Comparison of ENCODE assay signal across 9 cellular contexts in genomic region chr3:17749705-17750293, GRCh38. TPM values are rescaled to one million over a fixed set of nuclear protein-coding genes. Genes with fewer than 3 reads are reported as not detected.
DNase-seq lines count a peak whose midpoint lies in the region; ATAC-seq and TF ChIP-seq lines count a peak whose summit lies in the region.
"Had no signal": no experiment of that assay in that cellular context is flagged by ENCODE, and none has a peak within 500 bp of the region (broad histone marks: within the 10 kb centered on the region; RNA-seq: fewer than 3 reads in every experiment).

No MANE protein-coding gene starts in this region.

- 69% methylated on average over 3 of the region's 3 CpGs for WGBS in mammary epithelial cell (ENCODE audit: low coverage, missing lambda C conversion rate)
- WGBS in endodermal cell (ENCODE audit: insufficient coverage in 1 of 2, insufficient read length in 1 of 2), 2 experiments: 94% methylated on average over 3 of the region's 3 CpGs; no CpG with 5 or more reads in 1 of the 2 experiments

- H3K36me3 ChIP-seq in mammary epithelial cell (ENCODE audit: insufficient read depth, low read length) (no peaks in the 10 kb centered on the region), ascending aorta (no peaks in the 10 kb centered on the region), endodermal cell (ENCODE audit: control insufficient read depth, insufficient read depth, low read length) (no peaks in the 10 kb centered on the region)

- H3K4me2 ChIP-seq in mammary epithelial cell (ENCODE audit: insufficient read depth, low read depth, low read length): peak overlapping the region; percentile 34

- H3K27me3 Mint-ChIP-seq in stimulated activated naive CD8-positive, alpha-beta T cell treated with anti-CD3 and anti-CD28 coated beads, Interleukin-15, Interleukin-2, amounts not matched to agents 100 ng/mL and 50 ng/mL, for 24 hours: no peaks in the 10 kb centered on the region
- no peaks in the 10 kb centered on the region for H3K27me3 Mint-ChIP-seq in endodermal cell (ENCODE audit: insufficient read depth)

- no peak overlapping the region for H3K9ac ChIP-seq in mammary epithelial cell (ENCODE audit: insufficient read depth, low read length)
- H3K9ac ChIP-seq in endodermal cell (ENCODE audit: extremely low read depth, low read length, poor library complexity, severe bottlenecking): no peak overlapping the region

- no peak overlapping the region for H2AFZ ChIP-seq in mammary epithelial cell (ENCODE audit: low read depth, low read length)

- POLR2A ChIA-PET in HEK293T (lab: Yijun Ruan, JAX): no interaction called here

- ATAC-seq in stimulated activated naive CD8-positive, alpha-beta T cell treated with anti-CD3 and anti-CD28 coated beads, Interleukin-15, Interleukin-2, amounts not matched to agents 100 U/mL and 50 U/mL, for 24 hours: no peak
- ATAC-seq in HG03342 (IDR thresholded peaks at IDR 0.05; ENCODE audit: unreplicated experiment): peak; percentile 33

- no peaks in the 10 kb centered on the region for H3K36me3 Mint-ChIP-seq in stimulated activated naive CD8-positive, alpha-beta T cell treated with anti-CD3 and anti-CD28 coated beads, Interleukin-15, Interleukin-2, amounts not matched to agents 100 ng/mL and 50 ng/mL, for 24 hours (ENCODE audit: low read depth)
- no peaks in the 10 kb centered on the region for H3K36me3 Mint-ChIP-seq in endodermal cell (ENCODE audit: low read depth)

- CTCF ChIA-PET in mammary epithelial cell (lab: Charles Lee; ENCODE audit: low non-redundant PET) (no interaction called here), HEK293T (lab: Yijun Ruan, JAX) (no interaction called here)

- H3K27ac ChIP-seq in mammary epithelial cell (ENCODE audit: insufficient read depth, low read depth, low read length) (no peak overlapping the region), ascending aorta (no peak overlapping the region), substantia nigra (ENCODE audit: low read depth, low read length, poor library complexity, severe bottlenecking) (no peak overlapping the region), endodermal cell (ENCODE audit: low read depth, low read length) (no peak overlapping the region)

- no peak for TF ChIP-seq CTCF in mammary epithelial cell (conservative IDR thresholded peaks at IDR 0.05 in 1 of 2, IDR thresholded peaks at IDR 0.05 in 1 of 2; ENCODE audit: extremely low read depth in 1 of 2, insufficient read depth in 1 of 2, low read depth in 1 of 2, low read length in 2 of 2)
- no peak for TF ChIP-seq CTCF in ascending aorta (IDR thresholded peaks at IDR 0.05)
- TF ChIP-seq CTCF in endodermal cell (conservative IDR thresholded peaks at IDR 0.05): no peak

- in situ Hi-C loops in mammary epithelial cell (cut with MboI; ENCODE audit: low sequenced_read_pairs in 2 of 2): no loop called here

- intact Hi-C loops in mammary epithelial cell (cut with micrococcal nuclease): no loop called here
- intact Hi-C loops in ascending aorta (cut with DNase I): loop anchor here (10.0 kb wide), 1 partner anchor 675 kb away; the partner anchor contains the start of gene SATB1

- no TSS peak for BruUV-seq in mammary epithelial cell (replicated peaks; lab: Mats Ljungman, UMichigan)

- DNase-seq in stimulated activated naive CD8-positive, alpha-beta T cell treated with anti-CD3 and anti-CD28 coated beads, Interleukin-15, Interleukin-2, amounts not matched to agents 100 U/mL and 50 U/mL, for 24 hours: no peak
- DNase-seq in mammary epithelial cell: no peak
- DNase-seq in ascending aorta (ENCODE audit: low spot score in 2 of 2): no peak
- no peak for DNase-seq in substantia nigra (lab: John Stamatoyannopoulos, UW)
- no peak for DNase-seq in endodermal cell
- DNase-seq in HEK293T (ENCODE audit: extremely low spot score): no peak
- DNase-seq: DMS79 had no signal

- dilution Hi-C loops in mammary epithelial cell (cut with HindIII; ENCODE audit: low sequenced_read_pairs): no loop called here

- H4K20me1 ChIP-seq in mammary epithelial cell (ENCODE audit: insufficient read depth, low read length): no peaks in the 10 kb centered on the region

- no peaks in the 10 kb centered on the region for H3K27me3 ChIP-seq in mammary epithelial cell (ENCODE audit: insufficient read depth, low read length)
- no peaks in the 10 kb centered on the region for H3K27me3 ChIP-seq in ascending aorta
- H3K27me3 ChIP-seq in endodermal cell (ENCODE audit: control insufficient read depth, insufficient read depth, low read length, poor library complexity, severe bottlenecking): no peaks in the 10 kb centered on the region

- H3K4me3 Mint-ChIP-seq in stimulated activated naive CD8-positive, alpha-beta T cell treated with anti-CD3 and anti-CD28 coated beads, Interleukin-15, Interleukin-2, amounts not matched to agents 100 ng/mL and 50 ng/mL, for 24 hours: peak overlapping the region; percentile 62
- H3K4me3 Mint-ChIP-seq in endodermal cell: no peak overlapping the region

- peak overlapping the region; percentile 4 for H3K27ac Mint-ChIP-seq in stimulated activated naive CD8-positive, alpha-beta T cell treated with anti-CD3 and anti-CD28 coated beads, Interleukin-15, Interleukin-2, amounts not matched to agents 100 ng/mL and 50 ng/mL, for 24 hours
- H3K27ac Mint-ChIP-seq in endodermal cell: no peak overlapping the region

- H3K4me3 ChIP-seq in mammary epithelial cell (replicated peaks in 1 of 3; ENCODE audit: insufficient read depth in 1 of 3, low read depth in 2 of 3, low read length in 3 of 3) (no peak overlapping the region), ascending aorta (peak overlapping the region in 1 of 2 donors; percentile 40), endodermal cell (ENCODE audit: low read length) (no peak overlapping the region)

- H3K9me3 ChIP-seq in mammary epithelial cell (replicated peaks; ENCODE audit: insufficient read depth, low read length) (no peaks in the 10 kb centered on the region), ascending aorta (no peaks in the 10 kb centered on the region), endodermal cell (ENCODE audit: control insufficient read depth, low read length) (no peaks in the 10 kb centered on the region)

- H3K79me2 ChIP-seq in mammary epithelial cell (ENCODE audit: insufficient read depth, low read length): no peaks in the 10 kb centered on the region

- no peaks in the 10 kb centered on the region for H3K4me1 ChIP-seq in mammary epithelial cell (ENCODE audit: insufficient read depth, low read length)
- no peaks in the 10 kb centered on the region for H3K4me1 ChIP-seq in ascending aorta
- no peaks in the 10 kb centered on the region for H3K4me1 ChIP-seq in endodermal cell (ENCODE audit: control insufficient read depth, insufficient read depth, low read length)

- no peaks in the 10 kb centered on the region for H3K9me3 Mint-ChIP-seq in stimulated activated naive CD8-positive, alpha-beta T cell treated with anti-CD3 and anti-CD28 coated beads, Interleukin-15, Interleukin-2, amounts not matched to agents 100 ng/mL and 50 ng/mL, for 24 hours
- H3K9me3 Mint-ChIP-seq in endodermal cell: no peaks in the 10 kb centered on the region

- H3K4me1 Mint-ChIP-seq in stimulated activated naive CD8-positive, alpha-beta T cell treated with anti-CD3 and anti-CD28 coated beads, Interleukin-15, Interleukin-2, amounts not matched to agents 100 ng/mL and 50 ng/mL, for 24 hours (ENCODE audit: low read depth): peaks cover 26% of the 10 kb centered on the region
- peaks cover 17% of the 10 kb centered on the region for H3K4me1 Mint-ChIP-seq in endodermal cell

TF ChIP-seq in HEK293T, 16 proteins besides CTCF, POLR2A, EP300 and RAD21:
- TF ChIP-seq L3MBTL2 (conservative IDR thresholded peaks at IDR 0.05) (no peak), TARDBP (IDR thresholded peaks at IDR 0.05) (no peak), LEF1 (IDR thresholded peaks at IDR 0.05; ENCODE audit: borderline replicate concordance) (no peak)

RNA-seq across cellular contexts. Expression of gene TBC1D5, which starts 7.4 kb away (rescaled TPM):
- total RNA-seq in mammary epithelial cell: 10 to 100 TPM; 35.0 to 59.7 TPM
- polyA plus RNA-seq in mammary epithelial cell: 19.5 TPM
- 52.4 TPM for polyA minus RNA-seq in mammary epithelial cell
- total RNA-seq in ascending aorta: 43.3 TPM
- total RNA-seq in endodermal cell: 10 to 100 TPM; 68.8 to 77.7 TPM
- 51.6 TPM for polyA plus RNA-seq in endodermal cell (2013, experiment 1 of 2)
- 46.0 TPM for polyA plus RNA-seq in endodermal cell (2013, experiment 2 of 2)
